16 cellular contexts compared by ENCODE assay signal in genomic region chr2:221293949-221294736, GRCh38.
DNase-seq lines count a peak whose midpoint lies in the region; ATAC-seq and TF ChIP-seq lines count a peak whose summit lies in the region.
"Had no signal": no experiment of that assay in that cellular context is flagged by ENCODE, and none has a peak within 500 bp of the region (broad histone marks: within the 10 kb centered on the region; RNA-seq: fewer than 3 reads in every experiment).

No MANE protein-coding gene starts in this region.

- POLR2A ChIA-PET in WTC11 (lab: Charles Lee), result no interaction called here

- no peaks in the 10 kb centered on the region for H3K36me3 Mint-ChIP-seq in WTC11

- no peak for TF ChIP-seq CTCF in WTC11 (IDR thresholded peaks at IDR 0.05)
- TF ChIP-seq CTCF in mucosa of descending colon (IDR thresholded peaks at IDR 0.05), result no peak

- CTCF ChIA-PET in WTC11 (lab: Charles Lee), result interaction anchor here (1.3 kb wide), 1 partner anchor 78 kb away, joined by 3 read pairs; no protein-coding TSS in a partner anchor

- no peaks in the 10 kb centered on the region for H3K4me1 ChIP-seq in mucosa of descending colon (ENCODE audit: low read depth)
- H3K4me1 ChIP-seq: SJCRH30 had no signal

- intact Hi-C loops in left cardiac atrium (cut with DNase I) (no loop called here), cardiac septum (cut with DNase I) (no loop called here), mucosa of descending colon (cut with DNase I, micrococcal nuclease) (no loop called here)

- no peaks in the 10 kb centered on the region for H3K27me3 Mint-ChIP-seq in WTC11 (ENCODE audit: low read depth)

- DNase-seq in left cardiac atrium (no peak), cardiac septum (ENCODE audit: low spot score) (no peak), WTC11 (ENCODE audit: low spot score) (no peak), mucosa of descending colon (peak in 1 of 3 donors; percentile 24), left lobe of liver (ENCODE audit: low spot score) (no peak), nucleus accumbens (lab: John Stamatoyannopoulos, UW) (no peak)
- DNase-seq: GOT3, HFFc6, MM.1S, NCI-H1417, NCI-H2029 treated with DMSO at 0.1 percent for 48 hours, NCI-H524, SJCRH30, SW 1271 had no signal

- peaks cover 6% of the 10 kb centered on the region for H3K4me1 Mint-ChIP-seq in WTC11

- H3K4me3 ChIP-seq in mucosa of descending colon, result no peak overlapping the region
- H3K4me3 ChIP-seq: SJCRH30 had no signal

- H3K36me3 ChIP-seq in mucosa of descending colon (ENCODE audit: low read depth), result no peaks in the 10 kb centered on the region
- H3K36me3 ChIP-seq: SJCRH30 had no signal

- H3K27ac Mint-ChIP-seq in WTC11, result no peak overlapping the region
- H3K27ac Mint-ChIP-seq: HFFc6 had no signal

- H3K4me3 Mint-ChIP-seq in WTC11, result no peak overlapping the region
- H3K4me3 Mint-ChIP-seq: HFFc6 had no signal

- no peaks in the 10 kb centered on the region for H3K9me3 Mint-ChIP-seq in WTC11
- H3K9me3 Mint-ChIP-seq: HFFc6 had no signal

- H3K9me3 ChIP-seq in mucosa of descending colon, result no peaks in the 10 kb centered on the region
- H3K9me3 ChIP-seq: SJCRH30 had no signal

- ATAC-seq in left cardiac atrium (peak; percentile 44 to 68), WTC11 (peak; percentile 55), mucosa of descending colon (peak; percentile 89), left lobe of liver (no peak), HG02884 (IDR thresholded peaks at IDR 0.05; ENCODE audit: unreplicated experiment) (no peak), HG03025 (IDR thresholded peaks at IDR 0.05; ENCODE audit: low FRiP score, unreplicated experiment) (no peak)

TF ChIP-seq in WTC11, 78 proteins besides CTCF, POLR2A, EP300 and RAD21:
- TF ChIP-seq FOXJ3 (CRISPR knock-in tag; IDR thresholded peaks at IDR 0.05; ENCODE audit: borderline replicate concordance), result no peak
- no peak for TF ChIP-seq ZNF425 (CRISPR knock-in tag; conservative IDR thresholded peaks at IDR 0.05)

Comparison
In these comparisons a context has a peak if more than half of its experiments do, and no peak if none do; other contexts are left out.
1. ATAC-seq: peak in left cardiac atrium (2 of 2), WTC11 (single experiment) and mucosa of descending colon (single experiment); none in left lobe of liver (single experiment), HG02884 (single experiment) and HG03025 (single experiment).